In the genomic region with DNA sequence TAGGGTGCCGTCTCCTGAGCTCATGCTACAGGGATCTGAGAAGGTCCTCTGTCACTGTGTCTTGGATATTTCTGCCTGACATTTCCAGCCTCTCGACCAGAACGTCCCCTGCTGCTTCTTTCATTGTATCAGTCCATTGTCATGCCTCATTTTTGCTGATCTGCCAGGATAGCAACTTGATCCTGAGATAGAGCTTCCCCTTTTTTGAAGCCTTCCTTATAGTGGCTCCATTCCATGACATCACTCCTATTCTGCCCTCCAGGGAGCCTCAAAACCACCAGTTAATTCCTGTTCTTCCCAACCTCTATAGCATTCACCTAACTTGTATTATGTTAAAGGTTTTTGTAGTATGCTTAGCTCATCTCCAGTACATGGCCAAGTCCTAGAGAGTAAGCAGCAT, we compare ENCODE assay signal across 20 cellular contexts.
"Had no signal": no experiment of that assay in that cellular context is flagged by ENCODE, and none has a peak within 500 bp of the region (broad histone marks: within the 10 kb centered on the region; RNA-seq: fewer than 3 reads in every experiment).

No MANE protein-coding gene starts in this region.

- ATAC-seq: foreskin keratinocyte; left lung; stimulated activated memory B cell treated with anti-CD40 and anti-IgM and Interleukin-4, amounts not matched to agents 10 μg/mL and 1 μg/mL and 100 μg/mL, for 72 hours had no signal

- H3K27ac ChIP-seq: colonic mucosa, foreskin keratinocyte, left lung, spleen, testis had no signal

- DNase-seq: activated CD4-positive, CD25-positive, alpha-beta regulatory T cell treated with anti-CD3 and anti-CD28 coated beads, Interleukin-2, amount 50 U/mL, for 72 hours; activated CD8-positive, alpha-beta memory T cell treated with anti-CD3 and anti-CD28 coated beads for 24 hours; activated CD8-positive, alpha-beta memory T cell treated with anti-CD3 and anti-CD28 coated beads, Interleukin-2, amount 50 U/mL, for 48 hours; activated effector memory CD4-positive, alpha-beta T cell treated with Interleukin-2 at 50 U/mL for 16 hours; activated naive CD4-positive, alpha-beta T cell treated with anti-CD3 and anti-CD28 coated beads, Interleukin-2, amount 50 U/mL, for 16 hours; activated T-cell treated with anti-CD3 and anti-CD28 coated beads, Interleukin-2, amount 50 U/mL, for 48 hours; aorta; colonic mucosa; endodermal cell; foreskin keratinocyte; glutamatergic neuron; left lung; mammary epithelial cell; occipital lobe; posterior cingulate gyrus; retina; spleen; stimulated activated CD4-positive, alpha-beta T cell treated with anti-CD3 and anti-CD28 coated beads, Interleukin-4, amount 100 ng/mL, for 4 hours; testis had no signal

- H3K4me1 ChIP-seq: colonic mucosa, foreskin keratinocyte, left lung had no signal

- H3K27me3 ChIP-seq: colonic mucosa, foreskin keratinocyte, left lung, spleen, testis had no signal

- H3K4me3 ChIP-seq: colonic mucosa, left lung, spleen, testis had no signal

- H3K9me3 ChIP-seq: colonic mucosa, left lung, spleen, testis had no signal

- H3K36me3 ChIP-seq: colonic mucosa, left lung, spleen had no signal
